Comparison of ENCODE assay signal across 13 cellular contexts in the genomic region with DNA sequence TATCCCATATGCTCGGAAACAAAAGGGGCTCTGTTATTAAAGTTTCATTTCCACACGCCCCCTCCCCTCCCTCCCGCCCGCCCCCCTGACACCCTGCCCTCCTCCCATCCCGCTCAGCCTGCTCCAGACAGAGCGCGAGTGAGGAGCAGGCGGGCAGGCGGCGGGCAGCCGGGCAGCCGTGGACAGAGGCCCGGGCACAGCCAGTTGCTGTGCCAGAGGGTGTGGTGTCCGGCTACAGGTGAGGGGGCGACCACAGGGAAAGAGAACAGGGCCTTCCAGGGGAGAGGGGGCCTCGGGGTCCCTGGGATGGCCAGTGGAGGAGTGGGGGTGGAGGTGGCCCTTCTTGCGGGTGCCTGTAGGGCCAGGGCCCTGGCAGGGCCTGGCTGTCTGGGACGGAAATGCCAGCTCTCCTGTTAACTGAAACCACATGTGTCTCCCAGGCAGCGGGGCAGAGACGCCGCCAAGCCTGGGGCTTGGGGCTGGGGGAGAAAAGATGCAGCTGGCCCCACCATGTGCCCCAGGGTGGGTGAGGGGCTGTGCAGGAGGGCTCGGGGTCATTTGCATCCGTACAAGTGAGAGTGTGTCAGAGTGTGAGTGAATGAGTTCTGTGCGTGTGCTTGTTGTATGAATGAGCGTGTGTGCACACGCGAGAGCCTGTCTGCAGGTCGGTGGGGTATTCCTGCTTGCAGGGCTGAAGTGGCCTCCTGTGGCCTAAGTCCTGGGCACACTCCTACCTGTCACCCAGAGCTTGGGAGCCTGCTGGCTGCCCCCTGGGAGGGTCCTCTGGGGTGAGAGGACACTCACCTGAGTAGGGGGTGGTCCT. TPM values are rescaled to one million over a fixed set of nuclear protein-coding genes. Genes with fewer than 3 reads are reported as not detected.
A peak's percentile ranks its signal among the peaks of the same experiment; 100 is the strongest.
DNase-seq lines count a peak whose midpoint lies in the region; TF ChIP-seq lines count a peak whose summit lies in the region.
"Had no signal": no experiment of that assay in that cellular context is flagged by ENCODE, and none has a peak within 500 bp of the region (broad histone marks: within the 10 kb centered on the region; RNA-seq: fewer than 3 reads in every experiment).

No MANE protein-coding gene starts in this region.

- H3K36me3 ChIP-seq in Peyer's patch (no peaks in the 10 kb centered on the region), tibial nerve (no peaks in the 10 kb centered on the region)

- H3K36me3 Mint-ChIP-seq in mesothelial cell of epicardium = no peaks in the 10 kb centered on the region

- peak in 1 of 3 donors; percentile 40 for DNase-seq in Peyer's patch
- peak; percentile 53 for DNase-seq in epithelial cell of esophagus (ENCODE audit: low read depth)
- DNase-seq in mesothelial cell of epicardium (ENCODE audit: low spot score in 2 of 2, unreplicated experiment in 2 of 2) = no peak
- DNase-seq in tibial nerve (ENCODE audit: low spot score in 2 of 2) = no peak
- DNase-seq in NOMO-1 treated with dmso at 0.1 percent for 144 hours (lab: John Stamatoyannopoulos, UW; ENCODE audit: unreplicated experiment) = no peak
- DNase-seq in iPS-NIHi11 (ENCODE audit: low spot score) = no peak
- no peak for DNase-seq in cortex of kidney (lab: John Stamatoyannopoulos, UW)
- DNase-seq in NCI-H345 (lab: John Stamatoyannopoulos, UW) = no peak
- DNase-seq: COR-L47; midbrain; NCI-H2107; NK-92 treated with Interleukin-12 subunit alpha and Interleukin-12 subunit beta, amount 100 ng/mL, for 24 hours; T-helper 1 cell had no signal

- no peaks in the 10 kb centered on the region for H3K27me3 ChIP-seq in Peyer's patch
- H3K27me3 ChIP-seq in tibial nerve = no peaks in the 10 kb centered on the region

- H3K27ac ChIP-seq in Peyer's patch = peak overlapping the region in 3 of 4 donors; percentile 27 to 52 (median 51)
- H3K27ac ChIP-seq in tibial nerve = peak overlapping the region; percentile 23 to 75 (median 56)

- H3K4me1 ChIP-seq in Peyer's patch = peaks cover 0 to 31% (median 0%) of the 10 kb centered on the region in 4 donors
- H3K4me1 ChIP-seq in tibial nerve = peaks cover 0 to 26% (median 13%) of the 10 kb centered on the region in 4 donors

- 37 to 47% methylated on average over 24 to 28 of the region's 28 CpGs for WGBS in tibial nerve, 2 donors

- no peak overlapping the region for H3K4me3 ChIP-seq in Peyer's patch
- H3K4me3 ChIP-seq in epithelial cell of esophagus (ENCODE audit: low read length) = no peak overlapping the region
- peak overlapping the region in 1 of 4 donors; percentile 23 for H3K4me3 ChIP-seq in tibial nerve

- H3K9me3 Mint-ChIP-seq in mesothelial cell of epicardium = no peaks in the 10 kb centered on the region

- H3K9me3 ChIP-seq in Peyer's patch (no peaks in the 10 kb centered on the region), tibial nerve (no peaks in the 10 kb centered on the region)

- TF ChIP-seq CTCF in Peyer's patch (IDR thresholded peaks at IDR 0.05) (no peak), epithelial cell of esophagus (IDR thresholded peaks at IDR 0.05; ENCODE audit: insufficient read depth, low read depth, low read length, missing control alignments) (no peak), mesothelial cell of epicardium (IDR thresholded peaks at IDR 0.05; ENCODE audit: unreplicated experiment) (no peak), tibial nerve (IDR thresholded peaks at IDR 0.05) (no peak)

- TF ChIP-seq POLR2A in Peyer's patch (IDR thresholded peaks at IDR 0.05) (no peak), tibial nerve (IDR thresholded peaks at IDR 0.05) (no peak)

- H3K4me3 Mint-ChIP-seq in mesothelial cell of epicardium = peak overlapping the region; percentile 51

- peak overlapping the region; percentile 86 for H3K27ac Mint-ChIP-seq in mesothelial cell of epicardium

- no peaks in the 10 kb centered on the region for H3K27me3 Mint-ChIP-seq in mesothelial cell of epicardium (ENCODE audit: low read depth)

- no peak for TF ChIP-seq EP300 in tibial nerve (IDR thresholded peaks at IDR 0.05)

- peaks cover 65% of the 10 kb centered on the region for H3K4me1 Mint-ChIP-seq in mesothelial cell of epicardium

RNA-seq across cellular contexts. Expression of gene SYNPO, which starts 39.3 kb away (rescaled TPM):
- 10 to 100 TPM; 28.1 to 93.3 (median 75.8) TPM for total RNA-seq in Peyer's patch
- total RNA-seq in mesothelial cell of epicardium = 84.4 to 86.6 TPM (median 85.3 TPM) in 3 replicates
- total RNA-seq in tibial nerve = 10 to 100 TPM; 58.4 to 71.5 (median 63.5) TPM

RNA-seq across cellular contexts. Expression of gene MYOZ3, which starts 59.9 kb away (rescaled TPM):
- total RNA-seq in Peyer's patch = under 1 TPM in 1 of 4 donors, not detected in 3; 0.54 TPM
- 8.5 to 9.4 TPM (median 8.5 TPM) in 3 replicates for total RNA-seq in mesothelial cell of epicardium
- 1 to 10 TPM in 3 of 4 donors, under 1 TPM in 1; 0.30 to 9.0 (median 4.6) TPM for total RNA-seq in tibial nerve
